In genomic region chr1:35451125-35451528, GRCh38 we compare ENCODE assay signal across 8 cellular contexts.
DNase-seq lines count a peak whose midpoint lies in the region; ATAC-seq and TF ChIP-seq lines count a peak whose summit lies in the region.

No MANE protein-coding gene starts in this region.

- peaks cover 3 to 39% (median 22%) of the 10 kb centered on the region in 5 donors for H3K36me3 Mint-ChIP-seq in naive thymus-derived CD4-positive, alpha-beta T cell

- peak; percentile 58 for ATAC-seq in HG02938 (IDR thresholded peaks at IDR 0.05; ENCODE audit: unreplicated experiment)
- peak; percentile 89 for ATAC-seq in naive thymus-derived CD4-positive, alpha-beta T cell
- no peak for ATAC-seq in HG03135 (IDR thresholded peaks at IDR 0.05; ENCODE audit: unreplicated experiment)

- H3K9me3 Mint-ChIP-seq in naive thymus-derived CD4-positive, alpha-beta T cell = no peaks in the 10 kb centered on the region

- H3K36me3 ChIP-seq in naive thymus-derived CD4-positive, alpha-beta T cell (ENCODE audit: control insufficient read depth in 2 of 3, insufficient read depth in 3 of 3, low read length in 3 of 3) = peaks cover 14 to 44% (median 22%) of the 10 kb centered on the region in 3 experiments

- CTCF ChIA-PET in naive thymus-derived CD4-positive, alpha-beta T cell (lab: Charles Lee) = interaction anchor here (0.6 to 7.0 kb wide), 32 partner anchors 8 to 506 kb away, joined by 3 to 97 read pairs (median 5); partner anchors contain the start of genes KIAA0319L and NCDN

- no peak overlapping the region for H3K4me3 ChIP-seq in epithelial cell of proximal tubule (ENCODE audit: low read depth, low read length)
- no peak overlapping the region for H3K4me3 ChIP-seq in naive thymus-derived CD4-positive, alpha-beta T cell (ENCODE audit: low read length)

- POLR2A ChIA-PET in naive thymus-derived CD4-positive, alpha-beta T cell (lab: Charles Lee) = interaction anchor here (0.6 to 3.3 kb wide), 11 partner anchors 32 to 318 kb away, joined by 3 to 21 read pairs (median 5); partner anchors contain the start of genes CLSPN, KIAA0319L and NCDN

- H3K27ac Mint-ChIP-seq in naive thymus-derived CD4-positive, alpha-beta T cell = peak overlapping the region; percentile 31 to 94 (median 77)

- peak overlapping the region in 9 of 10 donors; percentile 14 to 86 (median 55) for H3K4me3 Mint-ChIP-seq in naive thymus-derived CD4-positive, alpha-beta T cell

- intact Hi-C loops in naive thymus-derived CD4-positive, alpha-beta T cell (cut with micrococcal nuclease) = loop anchor here (1.0 to 5.0 kb wide), 10 partner anchors 56 to 323 kb away; partner anchors contain the start of genes C1orf216 (in 1 of the 2) and SFPQ (in 1 of the 2)

- peaks cover 12 to 19% of the 10 kb centered on the region in 2 donors for H3K4me1 ChIP-seq in naive thymus-derived CD4-positive, alpha-beta T cell (ENCODE audit: control insufficient read depth in 2 of 2, insufficient read depth in 2 of 2, low read length in 2 of 2)

- H3K27ac ChIP-seq in naive thymus-derived CD4-positive, alpha-beta T cell (ENCODE audit: low read depth, low read length) = peak overlapping the region; percentile 34

- no peaks in the 10 kb centered on the region for H3K9me3 ChIP-seq in naive thymus-derived CD4-positive, alpha-beta T cell (ENCODE audit: control insufficient read depth in 2 of 3, low read length in 3 of 3)

- peaks cover 24 to 38% (median 31%) of the 10 kb centered on the region in 7 donors for H3K4me1 Mint-ChIP-seq in naive thymus-derived CD4-positive, alpha-beta T cell

- peak; percentile 95 for TF ChIP-seq CTCF in epithelial cell of proximal tubule (conservative IDR thresholded peaks at IDR 0.05; ENCODE audit: low read depth, low read length)

- no peaks in the 10 kb centered on the region for H3K27me3 ChIP-seq in naive thymus-derived CD4-positive, alpha-beta T cell (ENCODE audit: control insufficient read depth in 2 of 2, insufficient read depth in 2 of 2, low read length in 2 of 2)

- in situ Hi-C loops in Caki2 (cut with HindIII; ENCODE audit: low pct_unique_long_range_greater_than_20kb, low sequenced_read_pairs) = no loop called here

- DNase-seq in Caki2 (ENCODE audit: low read depth) (peak; percentile 37), NOMO-1 treated with dmso at 0.1 percent for 144 hours (lab: John Stamatoyannopoulos, UW; ENCODE audit: unreplicated experiment) (peak; percentile 26), epithelial cell of proximal tubule (ENCODE audit: low read depth) (no peak)
- DNase-seq in activated CD8-positive, alpha-beta memory T cell treated with anti-CD3 and anti-CD28 coated beads, Interleukin-2, amount 50 U/mL, for 4 hours = peak; percentile 80
- peak; percentile 44 to 79 (median 68) for DNase-seq in naive thymus-derived CD4-positive, alpha-beta T cell
- peak; percentile 39 to 56 for DNase-seq in stimulated activated CD8-positive, alpha-beta memory T cell treated with anti-CD3 and anti-CD28 coated beads, Interleukin-7, amount 100 ng/mL, for 48 hours (ENCODE audit: extremely low read depth in 1 of 2, low read depth in 1 of 2)

- no peaks in the 10 kb centered on the region for H3K27me3 Mint-ChIP-seq in naive thymus-derived CD4-positive, alpha-beta T cell
